ENCODE assay signal across 20 cellular contexts in genomic region chr2:208146006-208146405, GRCh38. TPM values are rescaled to one million over a fixed set of nuclear protein-coding genes. Genes with fewer than 3 reads are reported as not detected.
DNase-seq lines count a peak whose midpoint lies in the region; ATAC-seq and TF ChIP-seq lines count a peak whose summit lies in the region.
"Had no signal": no experiment of that assay in that cellular context is flagged by ENCODE, and none has a peak within 500 bp of the region (broad histone marks: within the 10 kb centered on the region; RNA-seq: fewer than 3 reads in every experiment).

Gene CRYGB (minus strand): TSS chr2:208146158. CDS start chr2:208146120, 38 bp downstream.

- H3K4me1 ChIP-seq in NT2/D1 (ENCODE audit: insufficient read depth, insufficient read length) (no peaks in the 10 kb centered on the region), endodermal cell (ENCODE audit: control insufficient read depth, insufficient read depth, low read length) (peaks cover 5% of the 10 kb centered on the region), neuronal stem cell (ENCODE audit: control insufficient read depth in 2 of 2, insufficient read depth in 1 of 2, low read depth in 1 of 2, low read length in 2 of 2) (peaks cover 0 to 7% of the 10 kb centered on the region in 2 donors)

- intact Hi-C loops in activated T-helper 2 cell treated with anti-CD3 and anti-CD28 coated beads, Interferon-gamma antibody, Interleukin-2, Interleukin-4, amounts not matched to agents 10 μg/mL and 5 μg/mL and 100 μg/mL, durations not matched to agents 14 hours and 24 hours and 36 hours (cut with micrococcal nuclease), result loop anchor here (5.0 kb wide), 1 partner anchor 1759 kb away; no protein-coding TSS in a partner anchor

- no peak within 1 kb of the TSS for H3K14ac ChIP-seq in neuronal stem cell (ENCODE audit: low read length)

- H4K91ac ChIP-seq in neuronal stem cell (ENCODE audit: low read depth, low read length, poor library complexity), result no peak within 1 kb of the TSS

- H2BK5ac ChIP-seq in neuronal stem cell (ENCODE audit: low read length), result no peak within 1 kb of the TSS

- H3K79me1 ChIP-seq in neuronal stem cell (ENCODE audit: low read depth, low read length), result no peaks in the 10 kb centered on the region

- H3K9me3 Mint-ChIP-seq in endodermal cell (peaks cover 28% of the 10 kb centered on the region), nephron progenitor cell (peaks cover 11% of the 10 kb centered on the region)
- H3K9me3 Mint-ChIP-seq in activated T-helper 2 cell treated with anti-CD3 and anti-CD28 coated beads, Interferon-gamma antibody, Interleukin-2, Interleukin-4, amounts not matched to agents 10 μg/mL and 5 μg/mL and 100 μg/mL, durations not matched to agents 14 hours and 24 hours and 36 hours, result no peaks in the 10 kb centered on the region

- peak within 1 kb of the TSS; percentile 73 for H3K23ac ChIP-seq in neuronal stem cell (ENCODE audit: low read depth, low read length, poor library complexity)

- no peak within 1 kb of the TSS for H3K4me2 ChIP-seq in neuronal stem cell (ENCODE audit: insufficient read depth, low read length, poor library complexity, severe bottlenecking)

- H3K9ac ChIP-seq in NT2/D1 (ENCODE audit: insufficient read length, low read depth) (no peak within 1 kb of the TSS), endodermal cell (ENCODE audit: extremely low read depth, low read length, poor library complexity, severe bottlenecking) (no peak within 1 kb of the TSS), neuronal stem cell (ENCODE audit: low read depth, low read length, poor library complexity) (no peak within 1 kb of the TSS)

- peak within 1 kb of the TSS; percentile 56 for H3K27ac Mint-ChIP-seq in endodermal cell
- H3K27ac Mint-ChIP-seq in nephron progenitor cell, result peak within 1 kb of the TSS; percentile 44
- H3K27ac Mint-ChIP-seq in activated T-helper 2 cell treated with anti-CD3 and anti-CD28 coated beads, Interferon-gamma antibody, Interleukin-2, Interleukin-4, amounts not matched to agents 10 μg/mL and 5 μg/mL and 100 μg/mL, durations not matched to agents 14 hours and 24 hours and 36 hours, result no peak within 1 kb of the TSS
- H3K27ac Mint-ChIP-seq: CD4-positive, alpha-beta memory T cell had no signal

- no peak within 1 kb of the TSS for H4K8ac ChIP-seq in neuronal stem cell (ENCODE audit: low read depth, low read length)

- no peaks in the 10 kb centered on the region for H3K9me3 ChIP-seq in NT2/D1 (ENCODE audit: insufficient read depth, low read length)
- H3K9me3 ChIP-seq in endodermal cell (ENCODE audit: control insufficient read depth, low read length), result peaks cover 24% of the 10 kb centered on the region
- no peaks in the 10 kb centered on the region for H3K9me3 ChIP-seq in neuronal stem cell (replicated peaks in 1 of 2; ENCODE audit: control insufficient read depth in 2 of 2, insufficient read depth in 1 of 2, low read depth in 1 of 2, low read length in 2 of 2)

- H3K4ac ChIP-seq in neuronal stem cell (ENCODE audit: low read length), result no peak within 1 kb of the TSS

- H3K4me3 ChIP-seq in NT2/D1 (ENCODE audit: insufficient read length, low read depth), result no peak within 1 kb of the TSS
- no peak within 1 kb of the TSS for H3K4me3 ChIP-seq in endodermal cell (ENCODE audit: low read length)
- H3K4me3 ChIP-seq in neuronal stem cell (ENCODE audit: low read length in 2 of 2), result no peak within 1 kb of the TSS

- peak within 1 kb of the TSS; percentile 73 for H2BK12ac ChIP-seq in neuronal stem cell (ENCODE audit: low read length)

- peak within 1 kb of the TSS; percentile 87 for H3K18ac ChIP-seq in neuronal stem cell (ENCODE audit: low read length)

- H2BK15ac ChIP-seq in neuronal stem cell (ENCODE audit: low read length), result peak within 1 kb of the TSS; percentile 94

- peak within 1 kb of the TSS; percentile 61 for H2BK120ac ChIP-seq in neuronal stem cell (ENCODE audit: low read depth, low read length)

- peak within 1 kb of the TSS; percentile 66 for H2AFZ ChIP-seq in neuronal stem cell (ENCODE audit: low read length)

- H2AK5ac ChIP-seq in neuronal stem cell (ENCODE audit: low read depth, low read length), result no peak within 1 kb of the TSS

- WGBS in endodermal cell (ENCODE audit: insufficient coverage in 1 of 2, insufficient read length in 1 of 2), 2 experiments, result 75 to 79% methylated on average over 5 to 6 of the region's 6 CpGs
- no CpG with 5 or more reads among the region's 6 CpGs for WGBS in neuronal stem cell (ENCODE audit: extremely low coverage in 2 of 2, insufficient read length in 2 of 2, insufficient replicate concordance in 1 of 2), 2 donors

- DNase-seq in NT2/D1 (ENCODE audit: low read depth, low spot score), result peak; percentile 11
- DNase-seq in endodermal cell, result peak; percentile 59
- DNase-seq in nephron progenitor cell, result no peak
- DNase-seq in neuronal stem cell (ENCODE audit: low spot score), result no peak
- DNase-seq in DMS79 (lab: John Stamatoyannopoulos, UW), result no peak
- no peak for DNase-seq in hypothalamus (lab: John Stamatoyannopoulos, UW)
- DNase-seq in activated T-helper 2 cell treated with anti-CD3 and anti-CD28 coated beads, Interferon-gamma antibody, Interleukin-2, Interleukin-4, amounts not matched to agents 10 μg/mL and 5 μg/mL and 100 μg/mL, durations not matched to agents 14 hours and 24 hours and 36 hours (ENCODE audit: low spot score), result no peak
- DNase-seq: C1 segment of cervical spinal cord; CD4-positive, alpha-beta memory T cell; COR-L47; DMS153; EL; GF-D8; H9 had no signal

- no peak within 1 kb of the TSS for H3K27ac ChIP-seq in endodermal cell (ENCODE audit: low read depth, low read length)
- H3K27ac ChIP-seq in neuronal stem cell (replicated peaks; ENCODE audit: low read length), result no peak within 1 kb of the TSS

- H3K36me3 ChIP-seq in NT2/D1 (ENCODE audit: insufficient read depth, insufficient read length, low read length) (no peaks in the 10 kb centered on the region), endodermal cell (ENCODE audit: control insufficient read depth, insufficient read depth, low read length) (no peaks in the 10 kb centered on the region), neuronal stem cell (replicated peaks in 1 of 2; ENCODE audit: control insufficient read depth in 2 of 2, insufficient read depth in 2 of 2, low read length in 2 of 2) (no peaks in the 10 kb centered on the region)

- TF ChIP-seq CTCF in endodermal cell (conservative IDR thresholded peaks at IDR 0.05) (no peak), nephron progenitor cell (IDR thresholded peaks at IDR 0.05) (no peak)

- no peak within 1 kb of the TSS for H3K4me3 Mint-ChIP-seq in endodermal cell
- no peak within 1 kb of the TSS for H3K4me3 Mint-ChIP-seq in nephron progenitor cell
- H3K4me3 Mint-ChIP-seq in activated T-helper 2 cell treated with anti-CD3 and anti-CD28 coated beads, Interferon-gamma antibody, Interleukin-2, Interleukin-4, amounts not matched to agents 10 μg/mL and 5 μg/mL and 100 μg/mL, durations not matched to agents 14 hours and 24 hours and 36 hours (ENCODE audit: low read depth), result no peak within 1 kb of the TSS
- H3K4me3 Mint-ChIP-seq: CD4-positive, alpha-beta memory T cell; H9 had no signal

- H3K27me3 Mint-ChIP-seq in endodermal cell (ENCODE audit: insufficient read depth) (peaks cover 2% of the 10 kb centered on the region), nephron progenitor cell (ENCODE audit: low read depth, poor library complexity) (no peaks in the 10 kb centered on the region)
- H3K27me3 Mint-ChIP-seq in activated T-helper 2 cell treated with anti-CD3 and anti-CD28 coated beads, Interferon-gamma antibody, Interleukin-2, Interleukin-4, amounts not matched to agents 10 μg/mL and 5 μg/mL and 100 μg/mL, durations not matched to agents 14 hours and 24 hours and 36 hours (ENCODE audit: low read depth), result peaks cover 8% of the 10 kb centered on the region

- H3K27me3 ChIP-seq in NT2/D1 (ENCODE audit: insufficient read depth, insufficient read length) (no peaks in the 10 kb centered on the region), endodermal cell (ENCODE audit: control insufficient read depth, insufficient read depth, low read length, poor library complexity, severe bottlenecking) (no peaks in the 10 kb centered on the region), neuronal stem cell (ENCODE audit: control insufficient read depth in 3 of 3, insufficient read depth in 3 of 3, low read depth in 1 of 3, low read length in 3 of 3) (no peaks in the 10 kb centered on the region)

- H3K4me1 Mint-ChIP-seq in endodermal cell (peaks cover 28% of the 10 kb centered on the region), nephron progenitor cell (peaks cover 11% of the 10 kb centered on the region)
- no peaks in the 10 kb centered on the region for H3K4me1 Mint-ChIP-seq in activated T-helper 2 cell treated with anti-CD3 and anti-CD28 coated beads, Interferon-gamma antibody, Interleukin-2, Interleukin-4, amounts not matched to agents 10 μg/mL and 5 μg/mL and 100 μg/mL, durations not matched to agents 14 hours and 24 hours and 36 hours (ENCODE audit: low read depth)
- H3K4me1 Mint-ChIP-seq: CD4-positive, alpha-beta memory T cell had no signal

- H3K36me3 Mint-ChIP-seq in endodermal cell (ENCODE audit: low read depth) (peaks cover 3% of the 10 kb centered on the region), nephron progenitor cell (ENCODE audit: low read depth) (no peaks in the 10 kb centered on the region)
- H3K36me3 Mint-ChIP-seq in activated T-helper 2 cell treated with anti-CD3 and anti-CD28 coated beads, Interferon-gamma antibody, Interleukin-2, Interleukin-4, amounts not matched to agents 10 μg/mL and 5 μg/mL and 100 μg/mL, durations not matched to agents 14 hours and 24 hours and 36 hours (ENCODE audit: low read depth), result no peaks in the 10 kb centered on the region
- H3K36me3 Mint-ChIP-seq: CD4-positive, alpha-beta memory T cell had no signal

- no peak for ATAC-seq in GM18868 (IDR thresholded peaks at IDR 0.05; ENCODE audit: unreplicated experiment)
- ATAC-seq: HCT116 had no signal

RNA-seq across cellular contexts. Expression of gene CRYGB, which starts in this region (rescaled TPM):
- under 1 TPM in 1 of 2 donors, not detected in 1; 0.46 TPM for total RNA-seq in endodermal cell
- not detected for polyA plus RNA-seq in endodermal cell (2013, experiment 1 of 2)
- polyA plus RNA-seq in endodermal cell (2013, experiment 2 of 2), result not detected
- not detected for polyA plus RNA-seq in neuronal stem cell (2013, experiment 1 of 2)
- polyA plus RNA-seq in neuronal stem cell (2013, experiment 2 of 2), result not detected
- total RNA-seq in activated T-helper 2 cell treated with anti-CD3 and anti-CD28 coated beads, Interferon-gamma antibody, Interleukin-2, Interleukin-4, amounts not matched to agents 10 μg/mL and 5 μg/mL and 100 μg/mL, durations not matched to agents 14 hours and 24 hours and 36 hours, result not detected in 2 replicates
- total RNA-seq: A172; A673; CD4-positive, alpha-beta memory T cell; H4; H9 had no signal
- polyA plus RNA-seq: BJ; CD4-positive, alpha-beta memory T cell had no signal

Comparison
In these comparisons a context has a peak if more than half of its experiments do, and no peak if none do; other contexts are left out.
1. Peak in DNase-seq in endodermal cell; RNA of the gene not detected or under 1 TPM.